ENCODE assay signal across 8 cellular contexts in genomic region chr6:26401987-26402658, GRCh38. TPM values are rescaled to one million over a fixed set of nuclear protein-coding genes. Genes with fewer than 3 reads are reported as not detected.
DNase-seq lines count a peak whose midpoint lies in the region; ATAC-seq and TF ChIP-seq lines count a peak whose summit lies in the region.

Gene BTN3A1 (plus strand): TSS chr6:26402275. CDS start chr6:26405564, 3,289 bp downstream.

- peak within 1 kb of the TSS; percentile 68 for H2AFZ ChIP-seq in KMS-11 (ENCODE audit: low read depth)

- ATAC-seq in GM21737 (IDR thresholded peaks at IDR 0.05; ENCODE audit: unreplicated experiment) = peak; percentile 84

- peak within 1 kb of the TSS; percentile 67 for H3K27ac ChIP-seq in KMS-11
- H3K27ac ChIP-seq in stomach smooth muscle (ENCODE audit: low read length) = peak within 1 kb of the TSS; percentile 70

- H3K27me3 ChIP-seq in KMS-11 (ENCODE audit: insufficient read depth, low read depth) (no peaks in the 10 kb centered on the region), stomach smooth muscle (ENCODE audit: control insufficient read depth in 1 of 2, insufficient read depth in 2 of 2, low read length in 2 of 2) (no peaks in the 10 kb centered on the region)

- peak within 1 kb of the TSS; percentile 6 for H3K27ac Mint-ChIP-seq in nephron progenitor cell

- H4K20me1 ChIP-seq in KMS-11 (ENCODE audit: insufficient read depth) = no peaks in the 10 kb centered on the region

- DNase-seq in Daoy (ENCODE audit: low read depth) (peak; percentile 84), fibroblast of the conjunctiva (ENCODE audit: low read depth) (peak; percentile 42), nephron progenitor cell (peak; percentile 37)
- peak; percentile 86 for DNase-seq in activated effector memory CD4-positive, alpha-beta T cell treated with anti-CD3 and anti-CD28 coated beads, Interleukin-2, amount 50 U/mL, for 16 hours

- no peaks in the 10 kb centered on the region for H3K79me2 ChIP-seq in KMS-11 (ENCODE audit: insufficient read depth, low read depth)

- H3K4me1 ChIP-seq in KMS-11 (ENCODE audit: low read depth, poor library complexity, severe bottlenecking) (peaks cover 31% of the 10 kb centered on the region), stomach smooth muscle (ENCODE audit: control insufficient read depth, insufficient read depth, low read length) (peaks cover 4% of the 10 kb centered on the region)

- no peaks in the 10 kb centered on the region for H3K9me3 Mint-ChIP-seq in nephron progenitor cell

- H3K9me3 ChIP-seq in stomach smooth muscle (ENCODE audit: control insufficient read depth in 2 of 2, low read length in 2 of 2) = no peaks in the 10 kb centered on the region

- peak within 1 kb of the TSS; percentile 81 for H3K4me2 ChIP-seq in KMS-11

- H3K4me3 Mint-ChIP-seq in nephron progenitor cell = peak within 1 kb of the TSS; percentile 90

- H3K36me3 ChIP-seq in KMS-11 (ENCODE audit: insufficient read depth) (no peaks in the 10 kb centered on the region), stomach smooth muscle (ENCODE audit: control insufficient read depth in 2 of 2, insufficient read depth in 2 of 2, low read length in 2 of 2) (peaks cover 3 to 8% of the 10 kb centered on the region in 2 donors)

- no peak within 1 kb of the TSS for H3K4me3 ChIP-seq in KMS-11 (IDR thresholded peaks at IDR 0.05; ENCODE audit: insufficient read depth, low read depth, low read length)
- peak within 1 kb of the TSS; percentile 92 to 93 for H3K4me3 ChIP-seq in stomach smooth muscle (ENCODE audit: low read length in 2 of 2)

- H3K9ac ChIP-seq in KMS-11 (peak within 1 kb of the TSS; percentile 69), stomach smooth muscle (ENCODE audit: low read length in 2 of 2) (peak within 1 kb of the TSS; percentile 72 to 73)

- peaks cover 4% of the 10 kb centered on the region for H3K36me3 Mint-ChIP-seq in nephron progenitor cell (ENCODE audit: low read depth)

- peaks cover 14% of the 10 kb centered on the region for H3K27me3 Mint-ChIP-seq in nephron progenitor cell (ENCODE audit: low read depth, poor library complexity)

- TF ChIP-seq CTCF in KMS-11 (conservative IDR thresholded peaks at IDR 0.05; ENCODE audit: low read depth, low read length) (no peak), nephron progenitor cell (IDR thresholded peaks at IDR 0.05) (no peak)

- peak; percentile 46; the same call in 1 of the 2 replicates for TF ChIP-seq POLR2A in Raji (IDR thresholded peaks at IDR 0.05; ENCODE audit: insufficient read depth, low read depth, low read length)

- H3K4me1 Mint-ChIP-seq in nephron progenitor cell = peaks cover 27% of the 10 kb centered on the region

RNA-seq across cellular contexts. Expression of gene BTN3A1, which starts in this region (rescaled TPM):
- 10.3 and 16.1 TPM in 2 replicates for total RNA-seq in Daoy (2014; rRNA removed; shearing (Covaris generic))
